8 cellular contexts compared by ENCODE assay signal in genomic region chr3:194632211-194632982, GRCh38. TPM values are rescaled to one million over a fixed set of nuclear protein-coding genes. Genes with fewer than 3 reads are reported as not detected.
DNase-seq lines count a peak whose midpoint lies in the region; ATAC-seq and TF ChIP-seq lines count a peak whose summit lies in the region.

No MANE protein-coding gene starts in this region.

- no peak overlapping the region for H3K27ac ChIP-seq in neural progenitor cell
- no peak overlapping the region for H3K27ac ChIP-seq in substantia nigra (ENCODE audit: low read depth, low read length, poor library complexity, severe bottlenecking)

- no peaks in the 10 kb centered on the region for H4K20me1 ChIP-seq in neural progenitor cell (ENCODE audit: low read depth)

- peaks cover 14% of the 10 kb centered on the region for H3F3A ChIP-seq in neural progenitor cell (ENCODE audit: low read depth)

- H3K9me3 ChIP-seq in neural progenitor cell (ENCODE audit: low read depth): no peaks in the 10 kb centered on the region

- H3K4me3 Mint-ChIP-seq in T-helper 2 cell treated with Interferon-gamma antibody and Interleukin-4, amounts not matched to agents 5 μg/mL and 100 μg/mL, for 36 hours: peak overlapping the region; percentile 85
- peak overlapping the region; percentile 90 for H3K4me3 Mint-ChIP-seq in neural progenitor cell

- H3K4me3 ChIP-seq in fibroblast of mammary gland (ENCODE audit: control insufficient read depth, low read depth, low read length): peak overlapping the region; percentile 75
- peak overlapping the region; percentile 97 for H3K4me3 ChIP-seq in neural progenitor cell

- peaks cover 6% of the 10 kb centered on the region for H3K9me3 Mint-ChIP-seq in T-helper 2 cell treated with Interferon-gamma antibody and Interleukin-4, amounts not matched to agents 5 μg/mL and 100 μg/mL, for 36 hours
- peaks cover 10% of the 10 kb centered on the region for H3K9me3 Mint-ChIP-seq in neural progenitor cell

- peak overlapping the region; percentile 99 for H2AFZ ChIP-seq in neural progenitor cell (replicated peaks)

- DNase-seq in COLO668 (lab: John Stamatoyannopoulos, UW; ENCODE audit: unreplicated experiment) (peak; percentile 51), fibroblast of mammary gland (ENCODE audit: low read depth) (peak; percentile 61), neural progenitor cell (ENCODE audit: low spot score) (no peak), substantia nigra (lab: John Stamatoyannopoulos, UW) (no peak), NCI-H82 (lab: John Stamatoyannopoulos, UW) (no peak)
- DNase-seq in T-helper 2 cell treated with Interferon-gamma antibody and Interleukin-4, amounts not matched to agents 5 μg/mL and 100 μg/mL, for 36 hours (ENCODE audit: low spot score): no peak

- no peaks in the 10 kb centered on the region for H3K27me3 ChIP-seq in neural progenitor cell

- peak overlapping the region; percentile 45 for H3K27ac Mint-ChIP-seq in T-helper 2 cell treated with Interferon-gamma antibody and Interleukin-4, amounts not matched to agents 5 μg/mL and 100 μg/mL, for 36 hours
- H3K27ac Mint-ChIP-seq in neural progenitor cell: peak overlapping the region; percentile 46

- H3K4me2 ChIP-seq in neural progenitor cell: peak overlapping the region; percentile 68

- H3K9ac ChIP-seq in neural progenitor cell: peak overlapping the region; percentile 61

- peaks cover 8% of the 10 kb centered on the region for H3K36me3 Mint-ChIP-seq in T-helper 2 cell treated with Interferon-gamma antibody and Interleukin-4, amounts not matched to agents 5 μg/mL and 100 μg/mL, for 36 hours (ENCODE audit: low read depth)
- H3K36me3 Mint-ChIP-seq in neural progenitor cell: peaks cover 21% of the 10 kb centered on the region

- H3K27me3 Mint-ChIP-seq in T-helper 2 cell treated with Interferon-gamma antibody and Interleukin-4, amounts not matched to agents 5 μg/mL and 100 μg/mL, for 36 hours (ENCODE audit: low read depth): no peaks in the 10 kb centered on the region
- H3K27me3 Mint-ChIP-seq in neural progenitor cell (ENCODE audit: insufficient read depth, low read depth): peaks cover 6% of the 10 kb centered on the region

- TF ChIP-seq CTCF in fibroblast of mammary gland (conservative IDR thresholded peaks at IDR 0.05; ENCODE audit: control insufficient read depth, insufficient read depth, low read depth, low read length) (no peak), neural progenitor cell (IDR thresholded peaks at IDR 0.05) (no peak)

- H3K79me2 ChIP-seq in neural progenitor cell (ENCODE audit: low read depth): peaks cover 8% of the 10 kb centered on the region

- H3K36me3 ChIP-seq in neural progenitor cell: no peaks in the 10 kb centered on the region

- peaks cover 6% of the 10 kb centered on the region for H3K4me1 Mint-ChIP-seq in T-helper 2 cell treated with Interferon-gamma antibody and Interleukin-4, amounts not matched to agents 5 μg/mL and 100 μg/mL, for 36 hours (ENCODE audit: low read depth)
- H3K4me1 Mint-ChIP-seq in neural progenitor cell: no peaks in the 10 kb centered on the region

- ATAC-seq in HG02678 (IDR thresholded peaks at IDR 0.05; ENCODE audit: unreplicated experiment) (peak; percentile 1), GM18858 (IDR thresholded peaks at IDR 0.05; ENCODE audit: unreplicated experiment) (no peak)

- H3K4me1 ChIP-seq in neural progenitor cell: no peaks in the 10 kb centered on the region

RNA-seq across cellular contexts. Expression of gene TMEM44, which starts 0.8 kb away (rescaled TPM):
- 10.4 and 25.7 TPM in 2 replicates for total RNA-seq in neural progenitor cell (ENCODE audit: low replicate concordance)

RNA-seq across cellular contexts. Expression of gene LSG1, which starts 39.6 kb away (rescaled TPM):
- total RNA-seq in neural progenitor cell (ENCODE audit: low replicate concordance): 31.0 and 41.2 TPM in 2 replicates

RNA-seq across cellular contexts. Expression of gene FAM43A, which starts 53.3 kb away (rescaled TPM):
- total RNA-seq in neural progenitor cell (ENCODE audit: low replicate concordance): 0.80 and 2.6 TPM in 2 replicates

Comparison
In these comparisons a context has a peak if more than half of its experiments do, and no peak if none do; other contexts are left out.
1. DNase-seq: peak in COLO668 (single experiment) and fibroblast of mammary gland (single experiment); none in T-helper 2 cell treated with Interferon-gamma antibody and Interleukin-4, amounts not matched to agents 5 μg/mL and 100 μg/mL, for 36 hours (single experiment), neural progenitor cell (single experiment), substantia nigra (0 of 49) and NCI-H82 (single experiment).